ENCODE assay signal across 1 cellular context in genomic region chr9:136789523-136789937, GRCh38.
TF ChIP-seq lines count a peak whose summit lies in the region.

No MANE protein-coding gene starts in this region.

TF ChIP-seq in HepG2, 621 proteins besides CTCF, POLR2A, EP300 and RAD21 (continued from another document and continues in another):
- TF ChIP-seq PAXIP1 (CRISPR knock-in tag; conservative IDR thresholded peaks at IDR 0.05) (peak; percentile 79), TCF7L2 (IDR thresholded peaks at IDR 0.05; ENCODE audit: low read depth, low read length) (no peak), MXD4 (CRISPR knock-in tag; IDR thresholded peaks at IDR 0.05) (0 out of 2 replicates have a peak, but pooled peaks have one; percentile 32), ZNF780A (CRISPR knock-in tag; IDR thresholded peaks at IDR 0.05) (no peak), CBX5 (CRISPR knock-in tag; IDR thresholded peaks at IDR 0.05; ENCODE audit: borderline replicate concordance) (no peak), ZNF609 (CRISPR knock-in tag; IDR thresholded peaks at IDR 0.05; ENCODE audit: borderline replicate concordance) (no peak; the same call in none of the 2 replicates), ETV5 (CRISPR knock-in tag; IDR thresholded peaks at IDR 0.05; ENCODE audit: borderline replicate concordance) (peak; percentile 66), ZNF607 (CRISPR knock-in tag; IDR thresholded peaks at IDR 0.05; ENCODE audit: borderline replicate concordance) (no peak), FOSL1 (CRISPR knock-in tag; IDR thresholded peaks at IDR 0.05; ENCODE audit: borderline replicate concordance) (no peak), HMG20B (CRISPR knock-in tag; conservative IDR thresholded peaks at IDR 0.05) (no peak), DR1 (CRISPR knock-in tag; IDR thresholded peaks at IDR 0.05) (no peak), SAP130 (CRISPR knock-in tag; IDR thresholded peaks at IDR 0.05; ENCODE audit: low read depth) (peak; percentile 58), ZNF761 (CRISPR knock-in tag; conservative IDR thresholded peaks at IDR 0.05) (no peak), ZFY (CRISPR knock-in tag; IDR thresholded peaks at IDR 0.05) (0 out of 2 replicates have a peak, but pooled peaks have one; percentile 5), PBX2 (CRISPR knock-in tag; IDR thresholded peaks at IDR 0.05) (no peak), KLF6 (CRISPR knock-in tag; IDR thresholded peaks at IDR 0.05) (no peak), FOXJ3 (CRISPR knock-in tag; IDR thresholded peaks at IDR 0.05; ENCODE audit: borderline replicate concordance) (no peak), HOXA3 (CRISPR knock-in tag; IDR thresholded peaks at IDR 0.05) (no peak), ZKSCAN5 (CRISPR knock-in tag; IDR thresholded peaks at IDR 0.05) (no peak), ZC3H4 (CRISPR knock-in tag; IDR thresholded peaks at IDR 0.05; ENCODE audit: borderline replicate concordance) (no peak), SP2 (CRISPR knock-in tag; IDR thresholded peaks at IDR 0.05) (no peak), ZNF224 (CRISPR knock-in tag; IDR thresholded peaks at IDR 0.05) (no peak), ATF2 (CRISPR knock-in tag; IDR thresholded peaks at IDR 0.05) (no peak)
- TF ChIP-seq, protein P1, sequence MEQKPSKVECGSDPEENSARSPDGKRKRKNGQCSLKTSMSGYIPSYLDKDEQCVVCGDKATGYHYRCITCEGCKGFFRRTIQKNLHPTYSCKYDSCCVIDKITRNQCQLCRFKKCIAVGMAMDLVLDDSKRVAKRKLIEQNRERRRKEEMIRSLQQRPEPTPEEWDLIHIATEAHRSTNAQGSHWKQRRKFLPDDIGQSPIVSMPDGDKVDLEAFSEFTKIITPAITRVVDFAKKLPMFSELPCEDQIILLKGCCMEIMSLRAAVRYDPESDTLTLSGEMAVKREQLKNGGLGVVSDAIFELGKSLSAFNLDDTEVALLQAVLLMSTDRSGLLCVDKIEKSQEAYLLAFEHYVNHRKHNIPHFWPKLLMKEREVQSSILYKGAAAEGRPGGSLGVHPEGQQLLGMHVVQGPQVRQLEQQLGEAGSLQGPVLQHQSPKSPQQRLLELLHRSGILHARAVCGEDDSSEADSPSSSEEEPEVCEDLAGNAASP (CRISPR knock-in tag; IDR thresholded peaks at IDR 0.05; ENCODE audit: borderline replicate concordance), result no peak
- TF ChIP-seq, protein P2, sequence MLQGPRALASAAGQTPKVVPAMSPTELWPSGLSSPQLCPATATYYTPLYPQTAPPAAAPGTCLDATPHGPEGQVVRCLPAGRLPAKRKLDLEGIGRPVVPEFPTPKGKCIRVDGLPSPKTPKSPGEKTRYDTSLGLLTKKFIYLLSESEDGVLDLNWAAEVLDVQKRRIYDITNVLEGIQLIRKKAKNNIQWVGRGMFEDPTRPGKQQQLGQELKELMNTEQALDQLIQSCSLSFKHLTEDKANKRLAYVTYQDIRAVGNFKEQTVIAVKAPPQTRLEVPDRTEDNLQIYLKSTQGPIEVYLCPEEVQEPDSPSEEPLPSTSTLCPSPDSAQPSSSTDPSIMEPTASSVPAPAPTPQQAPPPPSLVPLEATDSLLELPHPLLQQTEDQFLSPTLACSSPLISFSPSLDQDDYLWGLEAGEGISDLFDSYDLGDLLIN (CRISPR knock-in tag; IDR thresholded peaks at IDR 0.05; ENCODE audit: borderline replicate concordance), result no peak
- TF ChIP-seq, protein P3, sequence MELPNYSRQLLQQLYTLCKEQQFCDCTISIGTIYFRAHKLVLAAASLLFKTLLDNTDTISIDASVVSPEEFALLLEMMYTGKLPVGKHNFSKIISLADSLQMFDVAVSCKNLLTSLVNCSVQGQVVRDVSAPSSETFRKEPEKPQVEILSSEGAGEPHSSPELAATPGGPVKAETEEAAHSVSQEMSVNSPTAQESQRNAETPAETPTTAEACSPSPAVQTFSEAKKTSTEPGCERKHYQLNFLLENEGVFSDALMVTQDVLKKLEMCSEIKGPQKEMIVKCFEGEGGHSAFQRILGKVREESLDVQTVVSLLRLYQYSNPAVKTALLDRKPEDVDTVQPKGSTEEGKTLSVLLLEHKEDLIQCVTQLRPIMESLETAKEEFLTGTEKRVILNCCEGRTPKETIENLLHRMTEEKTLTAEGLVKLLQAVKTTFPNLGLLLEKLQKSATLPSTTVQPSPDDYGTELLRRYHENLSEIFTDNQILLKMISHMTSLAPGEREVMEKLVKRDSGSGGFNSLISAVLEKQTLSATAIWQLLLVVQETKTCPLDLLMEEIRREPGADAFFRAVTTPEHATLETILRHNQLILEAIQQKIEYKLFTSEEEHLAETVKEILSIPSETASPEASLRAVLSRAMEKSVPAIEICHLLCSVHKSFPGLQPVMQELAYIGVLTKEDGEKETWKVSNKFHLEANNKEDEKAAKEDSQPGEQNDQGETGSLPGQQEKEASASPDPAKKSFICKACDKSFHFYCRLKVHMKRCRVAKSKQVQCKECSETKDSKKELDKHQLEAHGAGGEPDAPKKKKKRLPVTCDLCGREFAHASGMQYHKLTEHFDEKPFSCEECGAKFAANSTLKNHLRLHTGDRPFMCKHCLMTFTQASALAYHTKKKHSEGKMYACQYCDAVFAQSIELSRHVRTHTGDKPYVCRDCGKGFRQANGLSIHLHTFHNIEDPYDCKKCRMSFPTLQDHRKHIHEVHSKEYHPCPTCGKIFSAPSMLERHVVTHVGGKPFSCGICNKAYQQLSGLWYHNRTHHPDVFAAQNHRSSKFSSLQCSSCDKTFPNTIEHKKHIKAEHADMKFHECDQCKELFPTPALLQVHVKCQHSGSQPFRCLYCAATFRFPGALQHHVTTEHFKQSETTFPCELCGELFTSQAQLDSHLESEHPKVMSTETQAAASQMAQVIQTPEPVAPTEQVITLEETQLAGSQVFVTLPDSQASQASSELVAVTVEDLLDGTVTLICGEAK (IDR thresholded peaks at IDR 0.05), result no peak
- TF ChIP-seq, protein P3 (CRISPR knock-in tag; IDR thresholded peaks at IDR 0.05), result no peak
- TF ChIP-seq, protein P4, sequence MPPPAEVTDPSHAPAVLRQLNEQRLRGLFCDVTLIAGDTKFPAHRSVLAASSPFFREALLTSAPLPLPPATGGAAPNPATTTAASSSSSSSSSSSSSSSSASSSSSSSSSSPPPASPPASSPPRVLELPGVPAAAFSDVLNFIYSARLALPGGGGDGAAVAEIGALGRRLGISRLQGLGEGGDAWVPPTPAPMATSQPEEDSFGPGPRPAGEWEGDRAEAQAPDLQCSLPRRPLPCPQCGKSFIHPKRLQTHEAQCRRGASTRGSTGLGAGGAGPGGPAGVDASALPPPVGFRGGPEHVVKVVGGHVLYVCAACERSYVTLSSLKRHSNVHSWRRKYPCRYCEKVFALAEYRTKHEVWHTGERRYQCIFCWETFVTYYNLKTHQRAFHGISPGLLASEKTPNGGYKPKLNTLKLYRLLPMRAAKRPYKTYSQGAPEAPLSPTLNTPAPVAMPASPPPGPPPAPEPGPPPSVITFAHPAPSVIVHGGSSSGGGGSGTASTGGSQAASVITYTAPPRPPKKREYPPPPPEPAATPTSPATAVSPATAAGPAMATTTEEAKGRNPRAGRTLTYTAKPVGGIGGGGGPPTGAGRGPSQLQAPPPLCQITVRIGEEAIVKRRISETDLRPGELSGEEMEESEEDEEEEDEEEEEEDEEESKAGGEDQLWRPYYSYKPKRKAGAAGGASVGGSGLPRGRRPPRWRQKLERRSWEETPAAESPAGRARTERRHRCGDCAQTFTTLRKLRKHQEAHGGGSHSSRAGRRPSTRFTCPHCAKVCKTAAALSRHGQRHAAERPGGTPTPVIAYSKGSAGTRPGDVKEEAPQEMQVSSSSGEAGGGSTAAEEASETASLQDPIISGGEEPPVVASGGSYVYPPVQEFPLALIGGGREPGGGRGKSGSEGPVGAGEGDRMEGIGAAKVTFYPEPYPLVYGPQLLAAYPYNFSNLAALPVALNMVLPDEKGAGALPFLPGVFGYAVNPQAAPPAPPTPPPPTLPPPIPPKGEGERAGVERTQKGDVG (CRISPR knock-in tag; IDR thresholded peaks at IDR 0.05; ENCODE audit: borderline replicate concordance), result no peak
